Comparison of ENCODE assay signal across 9 cellular contexts in the genomic region with DNA sequence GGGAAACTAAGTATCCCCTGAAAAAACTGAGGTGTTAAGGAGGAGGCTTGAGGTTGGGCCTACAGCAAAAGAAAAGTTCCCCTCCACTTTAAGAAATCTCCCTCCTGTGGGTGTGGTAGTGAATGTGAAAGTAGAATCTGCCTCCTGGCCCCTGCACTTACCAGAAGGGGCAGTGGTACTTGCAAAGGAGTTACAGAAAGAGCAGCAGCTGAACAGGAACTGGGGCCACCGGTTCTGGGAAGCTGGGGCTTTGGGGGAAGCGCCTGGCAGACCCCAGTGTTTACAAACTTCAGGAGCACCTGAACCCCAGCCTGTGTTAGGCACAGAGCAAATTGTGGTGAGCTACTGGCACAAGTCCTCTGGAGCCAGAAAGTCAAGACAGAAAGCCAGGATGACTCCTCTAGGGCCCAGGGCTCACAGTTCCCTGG.
DNase-seq lines count a peak whose midpoint lies in the region; ATAC-seq and TF ChIP-seq lines count a peak whose summit lies in the region.
"Had no signal": no experiment of that assay in that cellular context is flagged by ENCODE, and none has a peak within 500 bp of the region (broad histone marks: within the 10 kb centered on the region; RNA-seq: fewer than 3 reads in every experiment).

No MANE protein-coding gene starts in this region.

- peak; percentile 95 for ATAC-seq in GM19438 (IDR thresholded peaks at IDR 0.05; ENCODE audit: low read depth, unreplicated experiment)
- ATAC-seq in HG03457 (IDR thresholded peaks at IDR 0.05; ENCODE audit: unreplicated experiment) = peak; percentile 90
- peak; percentile 84 for ATAC-seq in activated T-helper 17 cell treated with anti-CD3 and anti-CD28 coated beads, Interleukin-2, amount 50 U/mL, for 72 hours (replicated peaks)

- H3K4me1 Mint-ChIP-seq in activated T-helper 17 cell treated with anti-CD3 and anti-CD28 coated beads, Interleukin-2, amount 50 U/mL, for 72 hours = peaks cover 21% of the 10 kb centered on the region

- no peak overlapping the region for H3K4me3 ChIP-seq in BLaER1 treated with 17β-estradiol and CSF1 and Interleukin-3, amounts not matched to agents 10 nM and 100 nM
- H3K4me3 ChIP-seq in prostate gland = no peak overlapping the region

- intact Hi-C loops in prostate gland (cut with DNase I) = no loop called here

- H3K27me3 Mint-ChIP-seq in activated T-helper 17 cell treated with anti-CD3 and anti-CD28 coated beads, Interleukin-2, amount 50 U/mL, for 72 hours = no peaks in the 10 kb centered on the region

- 34% methylated on average over 2 of the region's 2 CpGs for WGBS in prostate gland

- peaks cover 0 to 4% (median 0%) of the 10 kb centered on the region in 11 experiments; a peak in 2 of 22 replicates for H3K9me3 ChIP-seq in BLaER1 treated with 17β-estradiol and CSF1 and Interleukin-3, amounts not matched to agents 10 nM and 100 nM (replicated peaks in 1 of 11)
- no peaks in the 10 kb centered on the region for H3K9me3 ChIP-seq in prostate gland

- POLR2A ChIA-PET in HEK293T (lab: Yijun Ruan, JAX) = no interaction called here

- no peaks in the 10 kb centered on the region for H3K36me3 Mint-ChIP-seq in activated T-helper 17 cell treated with anti-CD3 and anti-CD28 coated beads, Interleukin-2, amount 50 U/mL, for 72 hours (ENCODE audit: low read depth)
- H3K36me3 Mint-ChIP-seq: brain had no signal

- H3K27me3 ChIP-seq in BLaER1 treated with 17β-estradiol and CSF1 and Interleukin-3, amounts not matched to agents 10 nM and 100 nM = no peaks in the 10 kb centered on the region
- no peaks in the 10 kb centered on the region for H3K27me3 ChIP-seq in prostate gland (replicated peaks; ENCODE audit: insufficient read depth)

- H3K4me3 Mint-ChIP-seq in activated T-helper 17 cell treated with anti-CD3 and anti-CD28 coated beads, Interleukin-2, amount 50 U/mL, for 72 hours = peak overlapping the region; percentile 28
- H3K4me3 Mint-ChIP-seq: brain had no signal

- CTCF ChIA-PET in HEK293T (lab: Yijun Ruan, JAX) = no interaction called here

- DNase-seq in prostate gland (ENCODE audit: low spot score) (peak; percentile 24), HEK293T (ENCODE audit: extremely low spot score) (no peak), NCI-H1048 (lab: John Stamatoyannopoulos, UW) (no peak), T1000 (lab: John Stamatoyannopoulos, UW) (no peak)

- no peak for TF ChIP-seq POLR2A in prostate gland (IDR thresholded peaks at IDR 0.05)

- peak overlapping the region in 5 of 11 experiments; percentile 17 to 61 (median 37); a peak in 5 of 22 replicates for H3K27ac ChIP-seq in BLaER1 treated with 17β-estradiol and CSF1 and Interleukin-3, amounts not matched to agents 10 nM and 100 nM
- H3K27ac ChIP-seq in prostate gland = no peak overlapping the region

- H4K20me1 ChIP-seq in BLaER1 treated with 17β-estradiol and CSF1 and Interleukin-3, amounts not matched to agents 10 nM and 100 nM = no peaks in the 10 kb centered on the region

- peak in 1 of 4 experiments; percentile 3 for TF ChIP-seq CTCF in prostate gland (IDR thresholded peaks at IDR 0.05)

- H3K9ac ChIP-seq in BLaER1 treated with 17β-estradiol and CSF1 and Interleukin-3, amounts not matched to agents 10 nM and 100 nM = peak overlapping the region in 1 of 11 experiments; percentile 19; a peak in 1 of 22 replicates

- peaks cover 0 to 45% (median 9%) of the 10 kb centered on the region in 10 experiments; a peak in 14 of 20 replicates for H3K4me1 ChIP-seq in BLaER1 treated with 17β-estradiol and CSF1 and Interleukin-3, amounts not matched to agents 10 nM and 100 nM
- no peaks in the 10 kb centered on the region for H3K4me1 ChIP-seq in prostate gland (replicated peaks)

- H3K4me2 ChIP-seq in BLaER1 treated with 17β-estradiol and CSF1 and Interleukin-3, amounts not matched to agents 10 nM and 100 nM = peak overlapping the region in 10 of 11 experiments; percentile 1 to 68 (median 40); a peak in 15 of 22 replicates

- no peaks in the 10 kb centered on the region for H3K36me3 ChIP-seq in BLaER1 treated with 17β-estradiol and CSF1 and Interleukin-3, amounts not matched to agents 10 nM and 100 nM
- H3K36me3 ChIP-seq in prostate gland = no peaks in the 10 kb centered on the region

- no peaks in the 10 kb centered on the region for H3K9me3 Mint-ChIP-seq in activated T-helper 17 cell treated with anti-CD3 and anti-CD28 coated beads, Interleukin-2, amount 50 U/mL, for 72 hours

- H3K27ac Mint-ChIP-seq in activated T-helper 17 cell treated with anti-CD3 and anti-CD28 coated beads, Interleukin-2, amount 50 U/mL, for 72 hours = peak overlapping the region; percentile 45
- H3K27ac Mint-ChIP-seq: brain had no signal

TF ChIP-seq in HEK293T, 16 proteins besides CTCF, POLR2A, EP300 and RAD21:
- no peak for TF ChIP-seq SUZ12 (IDR thresholded peaks at IDR 0.05)
- TF ChIP-seq HDGF (IDR thresholded peaks at IDR 0.05; ENCODE audit: borderline replicate concordance) = no peak
TF ChIP-seq in HEK293T: peak in this region for 0.
